16 cellular contexts compared by ENCODE assay signal in the genomic region with DNA sequence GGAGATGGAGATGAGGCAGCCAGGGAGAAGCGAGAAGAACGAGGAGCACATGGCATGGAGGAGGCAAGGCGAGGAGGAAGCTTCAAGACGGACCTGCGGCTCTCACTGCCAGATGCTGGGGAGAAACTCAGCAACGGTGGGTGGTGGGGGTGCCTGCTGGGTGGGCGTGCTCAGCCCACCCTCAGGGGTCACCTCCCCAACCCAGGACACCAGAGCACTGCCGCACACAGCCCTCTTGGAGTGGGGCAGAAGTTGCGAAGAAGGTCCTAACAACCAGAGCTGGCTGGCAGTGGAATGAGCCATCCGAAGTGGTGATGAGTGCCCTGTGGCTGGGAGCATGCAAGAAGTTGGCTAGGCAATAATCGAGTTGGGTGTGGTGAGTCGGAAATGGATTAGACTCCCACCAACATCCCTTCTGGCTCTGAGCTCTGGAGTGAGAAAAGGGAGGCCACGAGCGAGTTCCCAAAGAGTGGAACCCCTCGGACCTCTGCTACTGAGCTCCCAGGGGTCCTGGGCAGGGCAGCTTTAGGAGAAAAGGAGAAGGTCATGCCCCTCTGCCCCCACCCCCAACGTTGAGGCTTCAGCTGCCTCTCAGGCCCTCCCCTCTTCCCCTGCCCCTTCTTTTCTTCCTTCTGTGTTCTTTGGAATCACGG.
"Had no signal": no experiment of that assay in that cellular context is flagged by ENCODE, and none has a peak within 500 bp of the region (broad histone marks: within the 10 kb centered on the region; RNA-seq: fewer than 3 reads in every experiment).

No MANE protein-coding gene starts in this region.

- H3K4me3 Mint-ChIP-seq: activated CD4-positive, alpha-beta T cell treated with anti-CD3 and anti-CD28 coated beads, Interleukin-2, amount 10 ng/mL, durations not matched to agents 7 days and 5 days; activated naive CD8-positive, alpha-beta T cell treated with anti-CD3 and anti-CD28 coated beads, Interleukin-2, amount 50 U/mL, for 24 hours; activated T-cell treated with anti-CD3 and anti-CD28 coated beads, Interleukin-2, amount 50 U/mL, for 4 hours; dendritic cell treated with granulocyte-macrophage colony-stimulating factor and Interleukin-4, amounts not matched to agents 40 ng/mL and 50 ng/mL, for 4 days; nephron progenitor cell had no signal

- DNase-seq: activated CD4-positive, alpha-beta T cell treated with anti-CD3 and anti-CD28 coated beads, Interleukin-2, amount 10 ng/mL, durations not matched to agents 7 days and 5 days; activated naive CD4-positive, alpha-beta T cell treated with anti-CD3 and anti-CD28 coated beads, Interleukin-2, amount 50 U/mL, for 16 hours; activated naive CD8-positive, alpha-beta T cell treated with anti-CD3 and anti-CD28 coated beads, Interleukin-2, amount 50 U/mL, for 24 hours; activated T-cell treated with anti-CD3 and anti-CD28 coated beads, Interleukin-2, amount 50 U/mL, for 4 hours; body of pancreas; effector CD8-positive, alpha-beta T cell; glutamatergic neuron; mesenchymal stem cell; mucosa of descending colon; nephron progenitor cell; occipital lobe; stimulated activated CD4-positive, alpha-beta T cell treated with anti-CD3 and anti-CD28 coated beads, Interleukin-4, amount 100 ng/mL, for 1 hour; stimulated activated naive CD4-positive, alpha-beta T cell treated with Interleukin-2 at 50 U/mL for 16 hours; thyroid gland had no signal

- H3K27ac Mint-ChIP-seq: activated CD4-positive, alpha-beta T cell treated with anti-CD3 and anti-CD28 coated beads, Interleukin-2, amount 10 ng/mL, durations not matched to agents 7 days and 5 days; activated naive CD8-positive, alpha-beta T cell treated with anti-CD3 and anti-CD28 coated beads, Interleukin-2, amount 50 U/mL, for 24 hours; activated T-helper 2 cell treated with anti-CD3 and anti-CD28 coated beads, Interferon-gamma antibody, Interleukin-2, Interleukin-4, amounts not matched to agents 10 μg/mL and 5 μg/mL and 100 μg/mL, durations not matched to agents 14 hours and 24 hours and 36 hours; dendritic cell treated with granulocyte-macrophage colony-stimulating factor and Interleukin-4, amounts not matched to agents 40 ng/mL and 50 ng/mL, for 4 days; nephron progenitor cell had no signal

- H3K4me1 Mint-ChIP-seq: activated CD4-positive, alpha-beta T cell treated with anti-CD3 and anti-CD28 coated beads, Interleukin-2, amount 10 ng/mL, durations not matched to agents 7 days and 5 days; activated naive CD8-positive, alpha-beta T cell treated with anti-CD3 and anti-CD28 coated beads, Interleukin-2, amount 50 U/mL, for 24 hours; nephron progenitor cell had no signal

- H3K9me3 Mint-ChIP-seq: activated CD4-positive, alpha-beta T cell treated with anti-CD3 and anti-CD28 coated beads, Interleukin-2, amount 10 ng/mL, durations not matched to agents 7 days and 5 days; activated naive CD8-positive, alpha-beta T cell treated with anti-CD3 and anti-CD28 coated beads, Interleukin-2, amount 50 U/mL, for 24 hours; activated T-cell treated with anti-CD3 and anti-CD28 coated beads, Interleukin-2, amount 50 U/mL, for 4 hours; activated T-helper 2 cell treated with anti-CD3 and anti-CD28 coated beads, Interferon-gamma antibody, Interleukin-2, Interleukin-4, amounts not matched to agents 10 μg/mL and 5 μg/mL and 100 μg/mL, durations not matched to agents 14 hours and 24 hours and 36 hours; dendritic cell treated with granulocyte-macrophage colony-stimulating factor and Interleukin-4, amounts not matched to agents 40 ng/mL and 50 ng/mL, for 4 days; nephron progenitor cell had no signal

- H3K27me3 Mint-ChIP-seq: activated CD4-positive, alpha-beta T cell treated with anti-CD3 and anti-CD28 coated beads, Interleukin-2, amount 10 ng/mL, durations not matched to agents 7 days and 5 days had no signal
